ENCODE assay signal across 1 cellular context in the genomic region with DNA sequence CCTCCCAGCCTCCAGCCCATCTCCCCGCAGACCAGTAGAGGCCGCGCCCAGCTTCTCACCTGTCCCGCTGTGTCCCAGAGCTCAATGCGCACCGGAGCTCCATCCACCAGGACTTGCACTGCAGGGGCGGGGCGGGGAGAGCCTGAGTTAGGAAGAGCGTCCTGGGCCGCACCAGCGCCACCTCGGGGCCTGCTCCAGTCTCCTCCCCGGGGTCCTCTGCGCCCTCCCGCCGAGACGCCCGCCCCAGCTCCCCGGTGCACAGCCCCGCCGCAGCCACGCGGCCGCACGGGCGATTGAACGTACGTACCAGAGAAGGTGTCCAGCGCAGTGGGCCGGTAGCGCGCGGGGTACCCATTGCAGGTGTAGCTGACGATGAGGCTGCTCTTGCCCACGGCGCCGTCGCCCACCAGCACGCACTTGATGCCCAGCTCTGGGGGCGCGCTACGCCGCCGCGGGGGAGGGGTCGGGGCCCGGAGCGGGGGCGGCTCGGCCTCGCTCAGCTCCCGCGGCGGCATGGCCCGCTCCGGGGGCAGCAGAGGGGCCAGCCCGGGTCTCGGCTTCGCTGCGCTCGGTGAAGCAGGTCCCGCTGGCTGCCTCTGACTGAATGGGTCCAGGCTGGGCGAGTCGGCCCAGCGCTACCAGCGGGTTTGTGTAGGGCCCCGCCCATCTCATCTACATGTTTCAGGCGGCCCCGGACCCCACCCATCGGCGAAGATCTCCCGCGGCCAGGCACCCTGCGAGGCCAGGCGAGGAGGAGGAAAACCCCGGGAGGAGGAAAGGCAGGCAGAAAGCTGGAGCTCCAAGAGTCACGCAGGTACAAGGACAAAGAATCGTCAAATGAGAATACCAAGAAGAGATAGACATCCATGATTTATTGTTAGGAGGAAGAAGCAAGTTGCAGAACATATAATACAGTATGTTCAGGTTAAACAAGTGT.
A peak's percentile ranks its signal among the peaks of the same experiment; 100 is the strongest.
TF ChIP-seq lines count a peak whose summit lies in the region.

A gene with protein sequence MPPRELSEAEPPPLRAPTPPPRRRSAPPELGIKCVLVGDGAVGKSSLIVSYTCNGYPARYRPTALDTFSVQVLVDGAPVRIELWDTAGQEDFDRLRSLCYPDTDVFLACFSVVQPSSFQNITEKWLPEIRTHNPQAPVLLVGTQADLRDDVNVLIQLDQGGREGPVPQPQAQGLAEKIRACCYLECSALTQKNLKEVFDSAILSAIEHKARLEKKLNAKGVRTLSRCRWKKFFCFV (minus strand): TSS at position 610 of the 937 bp plus-strand sequence. CDS start 95 bp downstream, at position 515.

TF ChIP-seq in WTC11, 78 proteins besides CTCF, POLR2A, EP300 and RAD21 (continued from another document):
- TF ChIP-seq, protein P1, sequence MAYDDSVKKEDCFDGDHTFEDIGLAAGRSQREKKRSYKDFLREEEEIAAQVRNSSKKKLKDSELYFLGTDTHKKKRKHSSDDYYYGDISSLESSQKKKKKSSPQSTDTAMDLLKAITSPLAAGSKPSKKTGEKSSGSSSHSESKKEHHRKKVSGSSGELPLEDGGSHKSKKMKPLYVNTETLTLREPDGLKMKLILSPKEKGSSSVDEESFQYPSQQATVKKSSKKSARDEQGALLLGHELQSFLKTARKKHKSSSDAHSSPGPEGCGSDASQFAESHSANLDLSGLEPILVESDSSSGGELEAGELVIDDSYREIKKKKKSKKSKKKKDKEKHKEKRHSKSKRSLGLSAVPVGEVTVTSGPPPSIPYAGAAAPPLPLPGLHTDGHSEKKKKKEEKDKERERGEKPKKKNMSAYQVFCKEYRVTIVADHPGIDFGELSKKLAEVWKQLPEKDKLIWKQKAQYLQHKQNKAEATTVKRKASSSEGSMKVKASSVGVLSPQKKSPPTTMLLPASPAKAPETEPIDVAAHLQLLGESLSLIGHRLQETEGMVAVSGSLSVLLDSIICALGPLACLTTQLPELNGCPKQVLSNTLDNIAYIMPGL (CRISPR knock-in tag; IDR thresholded peaks at IDR 0.05): peak; percentile 99
- TF ChIP-seq FOXK1 (CRISPR knock-in tag; IDR thresholded peaks at IDR 0.05) (peak; percentile 41; the same call in 1 of the 2 replicates), ZNF138 (CRISPR knock-in tag; conservative IDR thresholded peaks at IDR 0.05) (no peak), IRF2 (CRISPR knock-in tag; IDR thresholded peaks at IDR 0.05; ENCODE audit: borderline replicate concordance, low read depth) (no peak), TP53 (CRISPR knock-in tag; IDR thresholded peaks at IDR 0.05) (no peak), NR3C1 (CRISPR knock-in tag; conservative IDR thresholded peaks at IDR 0.05; ENCODE audit: low read depth) (no peak), ZNF671 (CRISPR knock-in tag; IDR thresholded peaks at IDR 0.05) (no peak), ESRRA (CRISPR knock-in tag; IDR thresholded peaks at IDR 0.05; ENCODE audit: borderline replicate concordance) (no peak), JUN (CRISPR knock-in tag; IDR thresholded peaks at IDR 0.05) (no peak), ZNF232 (CRISPR knock-in tag; IDR thresholded peaks at IDR 0.05) (peak; percentile 73; the same call in 1 of the 2 replicates)
- TF ChIP-seq, protein P2, sequence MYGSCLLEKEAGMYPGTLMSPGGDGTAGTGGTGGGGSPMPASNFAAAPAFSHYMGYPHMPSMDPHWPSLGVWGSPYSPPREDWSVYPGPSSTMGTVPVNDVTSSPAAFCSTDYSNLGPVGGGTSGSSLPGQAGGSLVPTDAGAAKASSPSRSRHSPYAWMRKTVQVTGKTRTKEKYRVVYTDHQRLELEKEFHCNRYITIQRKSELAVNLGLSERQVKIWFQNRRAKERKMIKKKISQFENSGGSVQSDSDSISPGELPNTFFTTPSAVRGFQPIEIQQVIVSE (CRISPR knock-in tag; IDR thresholded peaks at IDR 0.05; ENCODE audit: borderline replicate concordance): no peak
- TF ChIP-seq, protein P3, sequence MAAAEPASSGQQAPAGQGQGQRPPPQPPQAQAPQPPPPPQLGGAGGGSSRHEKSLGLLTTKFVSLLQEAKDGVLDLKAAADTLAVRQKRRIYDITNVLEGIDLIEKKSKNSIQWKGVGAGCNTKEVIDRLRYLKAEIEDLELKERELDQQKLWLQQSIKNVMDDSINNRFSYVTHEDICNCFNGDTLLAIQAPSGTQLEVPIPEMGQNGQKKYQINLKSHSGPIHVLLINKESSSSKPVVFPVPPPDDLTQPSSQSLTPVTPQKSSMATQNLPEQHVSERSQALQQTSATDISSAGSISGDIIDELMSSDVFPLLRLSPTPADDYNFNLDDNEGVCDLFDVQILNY (CRISPR knock-in tag; IDR thresholded peaks at IDR 0.05): peak; percentile 78; the same call in 1 of the 2 replicates
- TF ChIP-seq, protein P4, sequence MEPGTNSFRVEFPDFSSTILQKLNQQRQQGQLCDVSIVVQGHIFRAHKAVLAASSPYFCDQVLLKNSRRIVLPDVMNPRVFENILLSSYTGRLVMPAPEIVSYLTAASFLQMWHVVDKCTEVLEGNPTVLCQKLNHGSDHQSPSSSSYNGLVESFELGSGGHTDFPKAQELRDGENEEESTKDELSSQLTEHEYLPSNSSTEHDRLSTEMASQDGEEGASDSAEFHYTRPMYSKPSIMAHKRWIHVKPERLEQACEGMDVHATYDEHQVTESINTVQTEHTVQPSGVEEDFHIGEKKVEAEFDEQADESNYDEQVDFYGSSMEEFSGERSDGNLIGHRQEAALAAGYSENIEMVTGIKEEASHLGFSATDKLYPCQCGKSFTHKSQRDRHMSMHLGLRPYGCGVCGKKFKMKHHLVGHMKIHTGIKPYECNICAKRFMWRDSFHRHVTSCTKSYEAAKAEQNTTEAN (CRISPR knock-in tag; IDR thresholded peaks at IDR 0.05): peak; percentile 79
- TF ChIP-seq, protein P5, sequence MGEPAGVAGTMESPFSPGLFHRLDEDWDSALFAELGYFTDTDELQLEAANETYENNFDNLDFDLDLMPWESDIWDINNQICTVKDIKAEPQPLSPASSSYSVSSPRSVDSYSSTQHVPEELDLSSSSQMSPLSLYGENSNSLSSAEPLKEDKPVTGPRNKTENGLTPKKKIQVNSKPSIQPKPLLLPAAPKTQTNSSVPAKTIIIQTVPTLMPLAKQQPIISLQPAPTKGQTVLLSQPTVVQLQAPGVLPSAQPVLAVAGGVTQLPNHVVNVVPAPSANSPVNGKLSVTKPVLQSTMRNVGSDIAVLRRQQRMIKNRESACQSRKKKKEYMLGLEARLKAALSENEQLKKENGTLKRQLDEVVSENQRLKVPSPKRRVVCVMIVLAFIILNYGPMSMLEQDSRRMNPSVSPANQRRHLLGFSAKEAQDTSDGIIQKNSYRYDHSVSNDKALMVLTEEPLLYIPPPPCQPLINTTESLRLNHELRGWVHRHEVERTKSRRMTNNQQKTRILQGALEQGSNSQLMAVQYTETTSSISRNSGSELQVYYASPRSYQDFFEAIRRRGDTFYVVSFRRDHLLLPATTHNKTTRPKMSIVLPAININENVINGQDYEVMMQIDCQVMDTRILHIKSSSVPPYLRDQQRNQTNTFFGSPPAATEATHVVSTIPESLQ (CRISPR knock-in tag; IDR thresholded peaks at IDR 0.05): no peak
- TF ChIP-seq, protein P6, sequence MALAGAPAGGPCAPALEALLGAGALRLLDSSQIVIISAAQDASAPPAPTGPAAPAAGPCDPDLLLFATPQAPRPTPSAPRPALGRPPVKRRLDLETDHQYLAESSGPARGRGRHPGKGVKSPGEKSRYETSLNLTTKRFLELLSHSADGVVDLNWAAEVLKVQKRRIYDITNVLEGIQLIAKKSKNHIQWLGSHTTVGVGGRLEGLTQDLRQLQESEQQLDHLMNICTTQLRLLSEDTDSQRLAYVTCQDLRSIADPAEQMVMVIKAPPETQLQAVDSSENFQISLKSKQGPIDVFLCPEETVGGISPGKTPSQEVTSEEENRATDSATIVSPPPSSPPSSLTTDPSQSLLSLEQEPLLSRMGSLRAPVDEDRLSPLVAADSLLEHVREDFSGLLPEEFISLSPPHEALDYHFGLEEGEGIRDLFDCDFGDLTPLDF (CRISPR knock-in tag; IDR thresholded peaks at IDR 0.05): no peak
- TF ChIP-seq, protein P7, sequence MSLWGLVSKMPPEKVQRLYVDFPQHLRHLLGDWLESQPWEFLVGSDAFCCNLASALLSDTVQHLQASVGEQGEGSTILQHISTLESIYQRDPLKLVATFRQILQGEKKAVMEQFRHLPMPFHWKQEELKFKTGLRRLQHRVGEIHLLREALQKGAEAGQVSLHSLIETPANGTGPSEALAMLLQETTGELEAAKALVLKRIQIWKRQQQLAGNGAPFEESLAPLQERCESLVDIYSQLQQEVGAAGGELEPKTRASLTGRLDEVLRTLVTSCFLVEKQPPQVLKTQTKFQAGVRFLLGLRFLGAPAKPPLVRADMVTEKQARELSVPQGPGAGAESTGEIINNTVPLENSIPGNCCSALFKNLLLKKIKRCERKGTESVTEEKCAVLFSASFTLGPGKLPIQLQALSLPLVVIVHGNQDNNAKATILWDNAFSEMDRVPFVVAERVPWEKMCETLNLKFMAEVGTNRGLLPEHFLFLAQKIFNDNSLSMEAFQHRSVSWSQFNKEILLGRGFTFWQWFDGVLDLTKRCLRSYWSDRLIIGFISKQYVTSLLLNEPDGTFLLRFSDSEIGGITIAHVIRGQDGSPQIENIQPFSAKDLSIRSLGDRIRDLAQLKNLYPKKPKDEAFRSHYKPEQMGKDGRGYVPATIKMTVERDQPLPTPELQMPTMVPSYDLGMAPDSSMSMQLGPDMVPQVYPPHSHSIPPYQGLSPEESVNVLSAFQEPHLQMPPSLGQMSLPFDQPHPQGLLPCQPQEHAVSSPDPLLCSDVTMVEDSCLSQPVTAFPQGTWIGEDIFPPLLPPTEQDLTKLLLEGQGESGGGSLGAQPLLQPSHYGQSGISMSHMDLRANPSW (CRISPR knock-in tag; conservative IDR thresholded peaks at IDR 0.05; ENCODE audit: low read depth): no peak
- TF ChIP-seq, protein P8, sequence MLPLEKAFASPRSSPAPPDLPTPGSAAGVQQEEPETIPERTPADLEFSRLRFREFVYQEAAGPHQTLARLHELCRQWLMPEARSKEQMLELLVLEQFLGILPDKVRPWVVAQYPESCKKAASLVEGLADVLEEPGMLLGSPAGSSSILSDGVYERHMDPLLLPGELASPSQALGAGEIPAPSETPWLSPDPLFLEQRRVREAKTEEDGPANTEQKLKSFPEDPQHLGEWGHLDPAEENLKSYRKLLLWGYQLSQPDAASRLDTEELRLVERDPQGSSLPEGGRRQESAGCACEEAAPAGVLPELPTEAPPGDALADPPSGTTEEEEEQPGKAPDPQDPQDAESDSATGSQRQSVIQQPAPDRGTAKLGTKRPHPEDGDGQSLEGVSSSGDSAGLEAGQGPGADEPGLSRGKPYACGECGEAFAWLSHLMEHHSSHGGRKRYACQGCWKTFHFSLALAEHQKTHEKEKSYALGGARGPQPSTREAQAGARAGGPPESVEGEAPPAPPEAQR (CRISPR knock-in tag; IDR thresholded peaks at IDR 0.05): no peak
